8 cellular contexts compared by ENCODE assay signal in genomic region chr12:68236421-68237059, GRCh38. TPM values are rescaled to one million over a fixed set of nuclear protein-coding genes. Genes with fewer than 3 reads are reported as not detected.
DNase-seq lines count a peak whose midpoint lies in the region; ATAC-seq, FAIRE-seq and TF ChIP-seq lines count a peak whose summit lies in the region.

No MANE protein-coding gene starts in this region.

- peaks cover 47% of the 10 kb centered on the region for H3K4me1 Mint-ChIP-seq in activated naive CD8-positive, alpha-beta T cell treated with anti-CD3 and anti-CD28 coated beads, Interleukin-2, amount 10 ng/mL, durations not matched to agents 7 days and 5 days

- DNase-seq in BE2C (no peak), RCC 7860 (ENCODE audit: low spot score) (peak; percentile 19), mucosa of descending colon (peak in 2 of 3 donors; percentile 23 to 27), AG08396 (ENCODE audit: low spot score) (no peak), NCI-H1092 treated with DMSO at 0.1 percent for 48 hours (lab: John Stamatoyannopoulos, UW) (no peak)
- DNase-seq in activated naive CD8-positive, alpha-beta T cell treated with anti-CD3 and anti-CD28 coated beads, Interleukin-2, amount 10 ng/mL, durations not matched to agents 7 days and 5 days = peak; percentile 44

- H3K36me3 Mint-ChIP-seq in activated naive CD8-positive, alpha-beta T cell treated with anti-CD3 and anti-CD28 coated beads, Interleukin-2, amount 10 ng/mL, durations not matched to agents 7 days and 5 days = peaks cover 7% of the 10 kb centered on the region

- 0 out of 2 replicates have a peak, but pooled peaks have one; percentile 2 for TF ChIP-seq CTCF in BE2C (IDR thresholded peaks at IDR 0.05; ENCODE audit: low read depth, low read length)
- TF ChIP-seq CTCF in mucosa of descending colon (IDR thresholded peaks at IDR 0.05) = no peak

- FAIRE-seq in RCC 7860 (lab: Jason Lieb, UNC) = no peak

- peaks cover 5% of the 10 kb centered on the region for H3K9me3 Mint-ChIP-seq in activated naive CD8-positive, alpha-beta T cell treated with anti-CD3 and anti-CD28 coated beads, Interleukin-2, amount 10 ng/mL, durations not matched to agents 7 days and 5 days

- H3K4me3 ChIP-seq in BE2C (ENCODE audit: low read depth, low read length) (peak overlapping the region; percentile 32), mucosa of descending colon (no peak overlapping the region)

- H3K4me3 Mint-ChIP-seq in activated naive CD8-positive, alpha-beta T cell treated with anti-CD3 and anti-CD28 coated beads, Interleukin-2, amount 10 ng/mL, durations not matched to agents 7 days and 5 days = peak overlapping the region; percentile 93

- H3K27me3 Mint-ChIP-seq in activated naive CD8-positive, alpha-beta T cell treated with anti-CD3 and anti-CD28 coated beads, Interleukin-2, amount 10 ng/mL, durations not matched to agents 7 days and 5 days = no peaks in the 10 kb centered on the region

- H3K27ac Mint-ChIP-seq in activated naive CD8-positive, alpha-beta T cell treated with anti-CD3 and anti-CD28 coated beads, Interleukin-2, amount 10 ng/mL, durations not matched to agents 7 days and 5 days = peak overlapping the region; percentile 95

- H3K9me3 ChIP-seq in BE2C (no peaks in the 10 kb centered on the region), mucosa of descending colon (no peaks in the 10 kb centered on the region)

- peak; percentile 68 for ATAC-seq in GM18868 (IDR thresholded peaks at IDR 0.05; ENCODE audit: unreplicated experiment)
- peak; percentile 37 for ATAC-seq in HG03108 (IDR thresholded peaks at IDR 0.05; ENCODE audit: unreplicated experiment)
- peak; percentile 66 for ATAC-seq in activated naive CD8-positive, alpha-beta T cell treated with anti-CD3 and anti-CD28 coated beads, Interleukin-2, amount 10 ng/mL, durations not matched to agents 7 days and 5 days (ENCODE audit: low read depth)
- peak; percentile 80 for ATAC-seq in mucosa of descending colon

- POLR2A ChIA-PET in activated naive CD8-positive, alpha-beta T cell treated with anti-CD3 and anti-CD28 coated beads, Interleukin-2, amount 10 ng/mL, durations not matched to agents 7 days and 5 days (lab: Charles Lee) = interaction anchor here (0.6 to 1.5 kb wide), 6 partner anchors 9 to 126 kb away, joined by 3 to 4 read pairs (median 3); partner anchors contain the start of gene MDM1

- H3K36me3 ChIP-seq in BE2C (no peaks in the 10 kb centered on the region), mucosa of descending colon (ENCODE audit: low read depth) (no peaks in the 10 kb centered on the region)

- peaks cover 2% of the 10 kb centered on the region; the same call in 1 of the 2 replicates for H3K27me3 ChIP-seq in BE2C

- H3K4me1 ChIP-seq in BE2C = no peaks in the 10 kb centered on the region
- H3K4me1 ChIP-seq in mucosa of descending colon (ENCODE audit: low read depth) = peaks cover 9% of the 10 kb centered on the region

- intact Hi-C loops in mucosa of descending colon (cut with DNase I, micrococcal nuclease) = no loop called here

RNA-seq across cellular contexts. Expression of gene IL26, which starts 10.9 kb away (rescaled TPM):
- not detected for polyA plus RNA-seq in BE2C (2012; ENCODE audit: insufficient read depth, insufficient read length, low read depth)
- total RNA-seq in activated naive CD8-positive, alpha-beta T cell treated with anti-CD3 and anti-CD28 coated beads, Interleukin-2, amount 10 ng/mL, durations not matched to agents 7 days and 5 days = not detected
- total RNA-seq in mucosa of descending colon = not detected

RNA-seq across cellular contexts. Expression of gene IL22, which starts 16.9 kb away (rescaled TPM):
- polyA plus RNA-seq in BE2C (2012; ENCODE audit: insufficient read depth, insufficient read length, low read depth) = not detected
- total RNA-seq in activated naive CD8-positive, alpha-beta T cell treated with anti-CD3 and anti-CD28 coated beads, Interleukin-2, amount 10 ng/mL, durations not matched to agents 7 days and 5 days = not detected
- total RNA-seq in mucosa of descending colon = not detected

Comparison
In these comparisons a context has a peak if more than half of its experiments do, and no peak if none do; other contexts are left out.
1. DNase-seq: peak in RCC 7860 (single experiment), activated naive CD8-positive, alpha-beta T cell treated with anti-CD3 and anti-CD28 coated beads, Interleukin-2, amount 10 ng/mL, durations not matched to agents 7 days and 5 days (single experiment) and mucosa of descending colon (2 of 3); none in BE2C (single experiment), AG08396 (single experiment) and NCI-H1092 treated with DMSO at 0.1 percent for 48 hours (single experiment).
2. Peak in every context shown above with its lines, with median percentiles within 50 percentile points of each other: ATAC-seq.